In genomic region chr2:224666951-224667553, GRCh38 we compare ENCODE assay signal across 10 cellular contexts. TPM values are rescaled to one million over a fixed set of nuclear protein-coding genes. Genes with fewer than 3 reads are reported as not detected.
A peak's percentile ranks its signal among the peaks of the same experiment; 100 is the strongest.
DNase-seq lines count a peak whose midpoint lies in the region; ATAC-seq and TF ChIP-seq lines count a peak whose summit lies in the region.
"Had no signal": no experiment of that assay in that cellular context is flagged by ENCODE, and none has a peak within 500 bp of the region (broad histone marks: within the 10 kb centered on the region; RNA-seq: fewer than 3 reads in every experiment).

No MANE protein-coding gene starts in this region.

- CTCF ChIA-PET in IMR-90 (lab: Yijun Ruan, JAX): interaction anchor here (0.6 kb wide), 1 partner anchor 9 kb away, joined by 3 read pairs; no protein-coding TSS in a partner anchor

- no peak overlapping the region for H3K4ac ChIP-seq in IMR-90 (ENCODE audit: low read depth, low read length)

- H3K23ac ChIP-seq in IMR-90 (ENCODE audit: low read depth, low read length): no peak overlapping the region

- ATAC-seq in GM19452 (IDR thresholded peaks at IDR 0.05; ENCODE audit: unreplicated experiment): peak; percentile 98
- ATAC-seq in HG02885 (IDR thresholded peaks at IDR 0.05; ENCODE audit: poor library complexity, unreplicated experiment): peak; percentile 97
- ATAC-seq in IMR-90 (ENCODE audit: low read depth): no peak

- no peak overlapping the region for H3K27ac Mint-ChIP-seq in T-helper 2 cell treated with Interferon-gamma antibody and Interleukin-4, amounts not matched to agents 5 μg/mL and 100 μg/mL, for 36 hours

- H3K27me3 Mint-ChIP-seq in T-helper 2 cell treated with Interferon-gamma antibody and Interleukin-4, amounts not matched to agents 5 μg/mL and 100 μg/mL, for 36 hours (ENCODE audit: low read depth): peaks cover 6% of the 10 kb centered on the region

- H3K36me3 ChIP-seq in IMR-90 (ENCODE audit: control insufficient read depth, insufficient read depth, low read length) (no peaks in the 10 kb centered on the region), HAP-1 (replicated peaks) (no peaks in the 10 kb centered on the region)

- DNase-seq in GM13977 (ENCODE audit: low spot score) (peak; percentile 79), IMR-90 (no peak), HAP-1 (ENCODE audit: low spot score in 2 of 2) (no peak), NCI-H1092 (lab: John Stamatoyannopoulos, UW) (no peak)
- no peak for DNase-seq in T-helper 2 cell treated with Interferon-gamma antibody and Interleukin-4, amounts not matched to agents 5 μg/mL and 100 μg/mL, for 36 hours (ENCODE audit: low spot score)
- DNase-seq in stimulated activated CD4-positive, alpha-beta T cell treated with anti-CD3 and anti-CD28 coated beads, Interleukin-4, amount 100 ng/mL, for 1 hour: no peak
- DNase-seq: cortex of kidney had no signal

- no peak overlapping the region for H3K14ac ChIP-seq in IMR-90 (replicated peaks; ENCODE audit: low read depth, low read length)

- H3K4me3 ChIP-seq in IMR-90 (ENCODE audit: insufficient read depth, low read depth, low read length): no peak overlapping the region
- no peak overlapping the region for H3K4me3 ChIP-seq in HAP-1

- TF ChIP-seq POLR2A in IMR-90 (IDR thresholded peaks at IDR 0.05; ENCODE audit: low read depth, low read length): no peak

- peaks cover 2% of the 10 kb centered on the region for H3K36me3 Mint-ChIP-seq in T-helper 2 cell treated with Interferon-gamma antibody and Interleukin-4, amounts not matched to agents 5 μg/mL and 100 μg/mL, for 36 hours (ENCODE audit: low read depth)

- POLR2A ChIA-PET in IMR-90 (lab: Charles Lee; ENCODE audit: unreplicated experiment): no interaction called here

- H4K20me1 ChIP-seq in IMR-90 (ENCODE audit: insufficient read depth, low read length): no peaks in the 10 kb centered on the region

- H3K4me2 ChIP-seq in IMR-90 (ENCODE audit: low read depth, low read length): no peak overlapping the region

- TF ChIP-seq CTCF in GM13977 (IDR thresholded peaks at IDR 0.05; ENCODE audit: extremely low read depth, insufficient read depth, missing control alignments) (no peak), IMR-90 (conservative IDR thresholded peaks at IDR 0.05; ENCODE audit: low read depth, low read length) (no peak)

- H2BK20ac ChIP-seq in IMR-90 (ENCODE audit: low read depth, low read length): no peak overlapping the region

- H4K91ac ChIP-seq in IMR-90 (ENCODE audit: insufficient read depth, low read depth, low read length): no peak overlapping the region

- peaks cover 2% of the 10 kb centered on the region for H3K9me3 ChIP-seq in IMR-90 (ENCODE audit: control insufficient read depth, insufficient read depth, low read length)
- H3K9me3 ChIP-seq in HAP-1: no peaks in the 10 kb centered on the region

- H2BK120ac ChIP-seq in IMR-90 (ENCODE audit: low read depth, low read length): no peak overlapping the region

- no peaks in the 10 kb centered on the region for H3K4me1 ChIP-seq in IMR-90 (ENCODE audit: control insufficient read depth, insufficient read depth, low read length)
- peaks cover 16% of the 10 kb centered on the region for H3K4me1 ChIP-seq in HAP-1

- H2BK5ac ChIP-seq in IMR-90 (ENCODE audit: low read depth, low read length, poor library complexity, severe bottlenecking): no peak overlapping the region

- no peak overlapping the region for H4K8ac ChIP-seq in IMR-90 (ENCODE audit: low read depth in 2 of 2, low read length in 2 of 2)

- H2AK9ac ChIP-seq in IMR-90 (replicated peaks; ENCODE audit: low read depth, low read length, poor library complexity): no peak overlapping the region

- H3K9ac ChIP-seq in IMR-90 (ENCODE audit: low read depth, low read length): no peak overlapping the region

- dilution Hi-C loops in IMR-90 (cut with HindIII; ENCODE audit: low sequenced_read_pairs, unreplicated experiment): no loop called here

- no peak overlapping the region for H3K27ac ChIP-seq in IMR-90 (ENCODE audit: insufficient read depth, low read length)

- WGBS in IMR-90 (ENCODE audit: extremely low coverage in 2 of 2, insufficient read length in 1 of 2), 2 experiments: no CpG with 5 or more reads among the region's 2 CpGs

- no peak overlapping the region for H2AFZ ChIP-seq in IMR-90 (replicated peaks; ENCODE audit: low read length, poor library complexity)

- H3K9me3 Mint-ChIP-seq in T-helper 2 cell treated with Interferon-gamma antibody and Interleukin-4, amounts not matched to agents 5 μg/mL and 100 μg/mL, for 36 hours: peaks cover 9% of the 10 kb centered on the region

- intact Hi-C loops in IMR-90 (cut with micrococcal nuclease): no loop called here

- no peak overlapping the region for H3K18ac ChIP-seq in IMR-90 (ENCODE audit: low read depth, low read length)

- H3K9me1 ChIP-seq in IMR-90 (ENCODE audit: insufficient read depth, low read length): no peaks in the 10 kb centered on the region

- no peaks in the 10 kb centered on the region for H3K27me3 ChIP-seq in IMR-90 (ENCODE audit: control insufficient read depth, insufficient read depth, low read length)
- no peaks in the 10 kb centered on the region for H3K27me3 ChIP-seq in HAP-1 (ENCODE audit: low read depth)

- H3K56ac ChIP-seq in IMR-90 (ENCODE audit: extremely low read depth, insufficient read depth, low read length): no peak overlapping the region

- no TSS peak for BruUV-seq in IMR-90 (replicated peaks; lab: Mats Ljungman, UMichigan)

- no peaks in the 10 kb centered on the region for H3K79me1 ChIP-seq in IMR-90 (ENCODE audit: low read depth in 1 of 2, low read length in 2 of 2)

- TF ChIP-seq RAD21 in IMR-90 (IDR thresholded peaks at IDR 0.05; ENCODE audit: low read length): no peak

- H4K5ac ChIP-seq in IMR-90 (ENCODE audit: low read depth, low read length): no peak overlapping the region

- no peak overlapping the region for H2BK15ac ChIP-seq in IMR-90 (ENCODE audit: low read depth, low read length)

- in situ Hi-C loops in GM13977 (cut with MboI; ENCODE audit: low pct_unique_long_range_greater_than_20kb, low sequenced_read_pairs, unreplicated experiment) (no loop called here), IMR-90 (cut with MboI; ENCODE audit: low sequenced_read_pairs) (no loop called here), HAP-1 (cut with MboI; ENCODE audit: low sequenced_read_pairs) (loop anchor here (10.0 to 25.0 kb wide), 2 partner anchors 108 to 680 kb away; no protein-coding TSS in a partner anchor)

- no peak overlapping the region for H2AK5ac ChIP-seq in IMR-90 (ENCODE audit: low read depth, low read length)

- no peak overlapping the region for H3K4me3 Mint-ChIP-seq in T-helper 2 cell treated with Interferon-gamma antibody and Interleukin-4, amounts not matched to agents 5 μg/mL and 100 μg/mL, for 36 hours

- no peaks in the 10 kb centered on the region for H3K4me1 Mint-ChIP-seq in T-helper 2 cell treated with Interferon-gamma antibody and Interleukin-4, amounts not matched to agents 5 μg/mL and 100 μg/mL, for 36 hours (ENCODE audit: low read depth)

TF ChIP-seq in IMR-90, 13 proteins besides CTCF, POLR2A, EP300 and RAD21:
- TF ChIP-seq RCOR1 (IDR thresholded peaks at IDR 0.05; ENCODE audit: insufficient replicate concordance, low read length) (no peak), FOS (IDR thresholded peaks at IDR 0.05; ENCODE audit: low read depth, low read length) (no peak), CEBPB (IDR thresholded peaks at IDR 0.05; ENCODE audit: low read depth, low read length) (peak; percentile 75), MAZ (IDR thresholded peaks at IDR 0.05; ENCODE audit: borderline replicate concordance, low read depth, low read length) (no peak), BHLHE40 (IDR thresholded peaks at IDR 0.05; ENCODE audit: low read depth, low read length) (no peak), MAFK (IDR thresholded peaks at IDR 0.05; ENCODE audit: low read depth, low read length) (no peak)
- TF ChIP-seq, protein P1, sequence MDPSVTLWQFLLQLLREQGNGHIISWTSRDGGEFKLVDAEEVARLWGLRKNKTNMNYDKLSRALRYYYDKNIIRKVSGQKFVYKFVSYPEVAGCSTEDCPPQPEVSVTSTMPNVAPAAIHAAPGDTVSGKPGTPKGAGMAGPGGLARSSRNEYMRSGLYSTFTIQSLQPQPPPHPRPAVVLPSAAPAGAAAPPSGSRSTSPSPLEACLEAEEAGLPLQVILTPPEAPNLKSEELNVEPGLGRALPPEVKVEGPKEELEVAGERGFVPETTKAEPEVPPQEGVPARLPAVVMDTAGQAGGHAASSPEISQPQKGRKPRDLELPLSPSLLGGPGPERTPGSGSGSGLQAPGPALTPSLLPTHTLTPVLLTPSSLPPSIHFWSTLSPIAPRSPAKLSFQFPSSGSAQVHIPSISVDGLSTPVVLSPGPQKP (IDR thresholded peaks at IDR 0.05; ENCODE audit: borderline replicate concordance, low read depth, low read length): no peak

RNA-seq across cellular contexts. Expression of gene CCDC195, which starts 49.1 kb away (rescaled TPM):
- total RNA-seq in IMR-90 (2012; rRNA removed): not detected in 2 replicates
- polyA plus RNA-seq in IMR-90 (2012; rRNA removed): not detected in 2 replicates
- polyA plus RNA-seq in IMR-90 (2012; cell fraction: cytosol; rRNA removed): not detected in 2 replicates
- polyA plus RNA-seq in IMR-90 (2012; cell fraction: nucleus; rRNA removed; ENCODE audit: low replicate concordance): not detected in 2 replicates
- polyA plus RNA-seq: BJ had no signal
